22 cellular contexts compared by ENCODE assay signal in genomic region chr9:98558575-98558974, GRCh38.
DNase-seq lines count a peak whose midpoint lies in the region; ATAC-seq and TF ChIP-seq lines count a peak whose summit lies in the region.
"Had no signal": no experiment of that assay in that cellular context is flagged by ENCODE, and none has a peak within 500 bp of the region (broad histone marks: within the 10 kb centered on the region; RNA-seq: fewer than 3 reads in every experiment).

No MANE protein-coding gene starts in this region.

- H3K4me3 ChIP-seq in colonic mucosa (no peak overlapping the region), WERI-Rb-1 (ENCODE audit: low read depth, low read length) (no peak overlapping the region)
- H3K4me3 ChIP-seq: gastrocnemius medialis, upper lobe of right lung had no signal

- DNase-seq in GM03348 (ENCODE audit: low spot score) = peak; percentile 59
- DNase-seq in colonic mucosa = peak; percentile 4
- DNase-seq in occipital lobe (lab: John Stamatoyannopoulos, UW) = peak; percentile 29
- DNase-seq in WERI-Rb-1 = no peak
- DNase-seq: activated effector memory CD4-positive, alpha-beta T cell treated with anti-CD3 and anti-CD28 coated beads, Interleukin-2, amount 50 U/mL, for 16 hours; COR-L47; dermis blood vessel endothelial cell; gastrocnemius medialis; H9; natural killer cell; NCI-H1436 treated with DMSO at 0.1 percent for 48 hours; NCI-H774; SIG-M5; stimulated activated CD4-positive, alpha-beta T cell treated with anti-CD3 and anti-CD28 coated beads, Interleukin-4, amount 100 ng/mL, for 24 hours; stimulated activated naive CD8-positive, alpha-beta T cell treated with anti-CD3 and anti-CD28 coated beads, Interleukin-15, amount 100 ng/mL, for 72 hours; T-cell; upper lobe of right lung had no signal

- H3K36me3 ChIP-seq in colonic mucosa (no peaks in the 10 kb centered on the region), WERI-Rb-1 (peaks cover 11% of the 10 kb centered on the region)
- H3K36me3 ChIP-seq: gastrocnemius medialis, upper lobe of right lung had no signal

- no peaks in the 10 kb centered on the region for H3K27me3 ChIP-seq in colonic mucosa
- H3K27me3 ChIP-seq in WERI-Rb-1 (ENCODE audit: insufficient read depth, low read depth, severe bottlenecking) = no peaks in the 10 kb centered on the region
- H3K27me3 ChIP-seq: gastrocnemius medialis, upper lobe of right lung had no signal

- peak; percentile 48 for ATAC-seq in HG03196 (IDR thresholded peaks at IDR 0.05; ENCODE audit: unreplicated experiment)
- ATAC-seq in HG03439 (IDR thresholded peaks at IDR 0.05; ENCODE audit: unreplicated experiment) = no peak
- no peak for ATAC-seq in HG03442 (IDR thresholded peaks at IDR 0.05; ENCODE audit: unreplicated experiment)
- ATAC-seq: gastrocnemius medialis; natural killer cell; stimulated activated naive CD8-positive, alpha-beta T cell treated with anti-CD3 and anti-CD28 coated beads, Interleukin-15, amount 100 ng/mL, for 72 hours; T-cell; upper lobe of right lung had no signal

- H3K4me1 ChIP-seq in colonic mucosa = no peaks in the 10 kb centered on the region
- H3K4me1 ChIP-seq: gastrocnemius medialis, upper lobe of right lung had no signal

- no peak overlapping the region for H3K9ac ChIP-seq in colonic mucosa (ENCODE audit: low read depth in 2 of 2, low read length in 2 of 2)

- no peak overlapping the region for H3K27ac ChIP-seq in colonic mucosa
- H3K27ac ChIP-seq in WERI-Rb-1 = no peak overlapping the region
- H3K27ac ChIP-seq: epithelial cell of prostate, gastrocnemius medialis, HL-60, upper lobe of right lung had no signal

- H3K9me3 ChIP-seq in colonic mucosa = no peaks in the 10 kb centered on the region
- H3K9me3 ChIP-seq in WERI-Rb-1 (ENCODE audit: severe bottlenecking) = no peaks in the 10 kb centered on the region
- H3K9me3 ChIP-seq: gastrocnemius medialis, upper lobe of right lung had no signal

- no peak for TF ChIP-seq CTCF in colonic mucosa (IDR thresholded peaks at IDR 0.05)
- no peak for TF ChIP-seq CTCF in WERI-Rb-1 (IDR thresholded peaks at IDR 0.05; ENCODE audit: low read depth, low read length)

- intact Hi-C loops in colonic mucosa (cut with DNase I) = no loop called here
